Comparison of ENCODE assay signal across 14 cellular contexts in the genomic region with DNA sequence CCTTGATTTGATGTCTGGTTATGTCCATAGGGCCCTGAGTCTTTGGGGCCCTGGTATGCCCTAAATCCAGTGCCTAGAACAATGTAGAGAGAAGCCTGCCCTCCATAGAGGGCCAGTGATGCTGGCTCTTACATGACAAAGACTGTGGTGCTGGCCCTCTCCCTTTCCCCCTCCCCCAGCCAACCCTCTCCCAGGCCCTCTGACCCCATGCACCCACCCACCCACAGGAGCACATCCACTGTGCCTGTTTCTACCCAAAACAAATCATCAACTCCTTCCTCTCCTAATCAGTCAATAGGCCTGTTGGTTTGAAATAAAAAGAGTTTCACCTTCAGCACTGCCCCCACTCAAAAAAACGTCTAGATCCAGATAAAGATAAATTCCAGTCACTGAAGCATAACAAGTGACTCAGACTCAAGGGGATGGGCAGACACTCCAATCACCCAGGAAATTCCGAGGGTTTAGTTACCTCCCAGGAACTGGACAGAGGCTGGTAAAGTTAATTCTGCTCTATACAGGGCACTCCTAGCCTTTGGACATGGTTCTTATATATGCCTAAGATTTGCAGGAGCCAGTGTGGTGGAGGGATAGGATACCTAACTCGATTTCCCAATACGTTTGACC.
DNase-seq lines count a peak whose midpoint lies in the region; ATAC-seq and TF ChIP-seq lines count a peak whose summit lies in the region.
"Had no signal": no experiment of that assay in that cellular context is flagged by ENCODE, and none has a peak within 500 bp of the region (broad histone marks: within the 10 kb centered on the region; RNA-seq: fewer than 3 reads in every experiment).

No MANE protein-coding gene starts in this region.

- peak in 1 of 2 experiments; percentile 3 for DNase-seq in Caco-2
- DNase-seq in LoVo (ENCODE audit: low spot score) = peak; percentile 46
- no peak for DNase-seq in chondrocyte (ENCODE audit: low spot score)
- no peak for DNase-seq in left lung
- DNase-seq in mucosa of descending colon = no peak
- no peak for DNase-seq in MV-4-11 (lab: John Stamatoyannopoulos, UW)
- DNase-seq in retina = no peak
- DNase-seq: activated naive CD8-positive, alpha-beta T cell treated with anti-CD3 and anti-CD28 coated beads, Interleukin-2, amount 50 U/mL, for 24 hours; H9; KBM-7; naive B cell; NCI-H2081; spleen had no signal

- H3K36me3 ChIP-seq in Caco-2 (ENCODE audit: control insufficient read depth, insufficient read depth, low read length) (no peaks in the 10 kb centered on the region), left lung (no peaks in the 10 kb centered on the region), mucosa of descending colon (ENCODE audit: low read depth) (no peaks in the 10 kb centered on the region)
- H3K36me3 ChIP-seq: spleen had no signal

- H3K4me1 ChIP-seq in Caco-2 (0 out of 2 replicates have a peak, but pooled peaks cover 6% of the 10 kb centered on the region), left lung (no peaks in the 10 kb centered on the region), mucosa of descending colon (ENCODE audit: low read depth) (no peaks in the 10 kb centered on the region)
- H3K4me1 ChIP-seq: spleen had no signal

- intact Hi-C loops in Caco-2 (cut with micrococcal nuclease; ENCODE audit: unreplicated experiment) (no loop called here), left lung (cut with DNase I) (no loop called here), mucosa of descending colon (cut with DNase I, micrococcal nuclease) (no loop called here)

- H3K27me3 ChIP-seq in Caco-2 (replicated peaks; ENCODE audit: control insufficient read depth, insufficient read depth, low read length) (no peaks in the 10 kb centered on the region), left lung (no peaks in the 10 kb centered on the region)
- H3K27me3 ChIP-seq: spleen had no signal

- H3K4me3 Mint-ChIP-seq in Caco-2 (ENCODE audit: unreplicated experiment) (no peak overlapping the region), chondrocyte (ENCODE audit: unreplicated experiment) (peak overlapping the region; percentile 1)
- H3K4me3 Mint-ChIP-seq: activated naive CD8-positive, alpha-beta T cell treated with anti-CD3 and anti-CD28 coated beads, Interleukin-2, amount 50 U/mL, for 24 hours; H9 had no signal

- no peak overlapping the region for H3K27ac ChIP-seq in left lung
- H3K27ac ChIP-seq: spleen had no signal

- H3K36me3 Mint-ChIP-seq in Caco-2 (ENCODE audit: insufficient read depth, unreplicated experiment) (no peaks in the 10 kb centered on the region), chondrocyte (ENCODE audit: low read depth) (no peaks in the 10 kb centered on the region)
- H3K36me3 Mint-ChIP-seq: naive B cell had no signal

- H3K4me1 Mint-ChIP-seq in Caco-2 (ENCODE audit: low read depth, unreplicated experiment) (peaks cover 15% of the 10 kb centered on the region), chondrocyte (ENCODE audit: low read depth) (peaks cover 53% of the 10 kb centered on the region)
- H3K4me1 Mint-ChIP-seq: naive B cell had no signal

- H3K27ac Mint-ChIP-seq in Caco-2 (ENCODE audit: unreplicated experiment) (peak overlapping the region; percentile 55), chondrocyte (ENCODE audit: unreplicated experiment) (peak overlapping the region; percentile 62)
- H3K27ac Mint-ChIP-seq: activated naive CD8-positive, alpha-beta T cell treated with anti-CD3 and anti-CD28 coated beads, Interleukin-2, amount 50 U/mL, for 24 hours; naive B cell had no signal

- H3K9me3 ChIP-seq in Caco-2 = no peaks in the 10 kb centered on the region
- no peaks in the 10 kb centered on the region for H3K9me3 ChIP-seq in left lung
- H3K9me3 ChIP-seq in mucosa of descending colon = no peaks in the 10 kb centered on the region
- H3K9me3 ChIP-seq: spleen had no signal

- POLR2A ChIA-PET in Caco-2 (lab: Charles Lee) = no interaction called here

- ATAC-seq in left lung (peak; percentile 60), GM18517 (IDR thresholded peaks at IDR 0.05; ENCODE audit: unreplicated experiment) (no peak), mucosa of descending colon (no peak)
- ATAC-seq: activated naive CD8-positive, alpha-beta T cell treated with anti-CD3 and anti-CD28 coated beads, Interleukin-2, amount 50 U/mL, for 24 hours had no signal

- no TSS peak for BruUV-seq in Caco-2 (replicated peaks; lab: Mats Ljungman, UMichigan)

- TF ChIP-seq CTCF in Caco-2 (IDR thresholded peaks at IDR 0.05; ENCODE audit: insufficient read depth in 1 of 2, low read depth in 1 of 2, low read length in 1 of 2, severe bottlenecking in 1 of 2, unreplicated experiment in 1 of 2) (no peak), chondrocyte (IDR thresholded peaks at IDR 0.05) (no peak), left lung (IDR thresholded peaks at IDR 0.05) (no peak), mucosa of descending colon (IDR thresholded peaks at IDR 0.05) (no peak)

- CTCF ChIA-PET in Caco-2 (lab: Charles Lee) = no interaction called here

- H3K27me3 Mint-ChIP-seq in Caco-2 (ENCODE audit: insufficient read depth, unreplicated experiment) (no peaks in the 10 kb centered on the region), chondrocyte (ENCODE audit: low read depth) (no peaks in the 10 kb centered on the region)
- H3K27me3 Mint-ChIP-seq: naive B cell had no signal

- no peak overlapping the region for H3K4me3 ChIP-seq in Caco-2 (ENCODE audit: low read depth, low read length)
- no peak overlapping the region for H3K4me3 ChIP-seq in left lung
- no peak overlapping the region for H3K4me3 ChIP-seq in mucosa of descending colon
- H3K4me3 ChIP-seq: spleen had no signal

- no peaks in the 10 kb centered on the region for H3K9me3 Mint-ChIP-seq in Caco-2 (ENCODE audit: unreplicated experiment)
- H3K9me3 Mint-ChIP-seq in chondrocyte (ENCODE audit: low read depth) = no peaks in the 10 kb centered on the region
- H3K9me3 Mint-ChIP-seq: activated naive CD8-positive, alpha-beta T cell treated with anti-CD3 and anti-CD28 coated beads, Interleukin-2, amount 50 U/mL, for 24 hours; H9 had no signal
